In the genomic region with DNA sequence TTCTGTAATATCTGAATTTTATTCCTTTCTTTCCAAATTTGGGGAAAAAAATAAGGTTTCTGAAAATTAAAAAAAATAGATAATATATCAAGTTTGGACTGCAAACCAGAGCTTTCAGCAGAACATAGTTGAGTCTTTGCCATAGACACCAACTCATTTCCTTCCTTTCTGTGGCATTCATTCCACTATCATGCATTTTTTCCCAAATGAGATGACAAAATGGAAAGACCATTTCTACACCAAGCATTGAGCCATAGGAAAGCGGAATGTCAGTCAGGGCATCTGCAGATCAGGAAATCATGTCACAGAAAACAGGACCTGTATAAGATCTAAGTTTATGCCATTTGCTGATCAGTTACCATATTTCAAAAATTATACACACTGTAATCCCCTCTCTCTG, we compare ENCODE assay signal across 2 cellular contexts.
TF ChIP-seq lines count a peak whose summit lies in the region.

No MANE protein-coding gene starts in this region.

TF ChIP-seq in IMR-90, 13 proteins besides CTCF, POLR2A, EP300 and RAD21:
- TF ChIP-seq, protein P1, sequence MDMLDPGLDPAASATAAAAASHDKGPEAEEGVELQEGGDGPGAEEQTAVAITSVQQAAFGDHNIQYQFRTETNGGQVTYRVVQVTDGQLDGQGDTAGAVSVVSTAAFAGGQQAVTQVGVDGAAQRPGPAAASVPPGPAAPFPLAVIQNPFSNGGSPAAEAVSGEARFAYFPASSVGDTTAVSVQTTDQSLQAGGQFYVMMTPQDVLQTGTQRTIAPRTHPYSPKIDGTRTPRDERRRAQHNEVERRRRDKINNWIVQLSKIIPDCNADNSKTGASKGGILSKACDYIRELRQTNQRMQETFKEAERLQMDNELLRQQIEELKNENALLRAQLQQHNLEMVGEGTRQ (IDR thresholded peaks at IDR 0.05; ENCODE audit: low read depth, low read length) = no peak
- no peak for TF ChIP-seq MAZ (IDR thresholded peaks at IDR 0.05; ENCODE audit: borderline replicate concordance, low read depth, low read length)
- TF ChIP-seq FOS (IDR thresholded peaks at IDR 0.05; ENCODE audit: low read depth, low read length) = no peak
- no peak for TF ChIP-seq BHLHE40 (IDR thresholded peaks at IDR 0.05; ENCODE audit: low read depth, low read length)
- TF ChIP-seq CEBPB (IDR thresholded peaks at IDR 0.05; ENCODE audit: low read depth, low read length) = no peak
- no peak for TF ChIP-seq MXI1 (IDR thresholded peaks at IDR 0.05; ENCODE audit: borderline replicate concordance, low read depth, low read length)
- no peak for TF ChIP-seq NFE2L2 (IDR thresholded peaks at IDR 0.05; ENCODE audit: low read depth, low read length)
- no peak for TF ChIP-seq RFX5 (IDR thresholded peaks at IDR 0.05; ENCODE audit: low read depth, low read length)
- TF ChIP-seq MAFK (IDR thresholded peaks at IDR 0.05; ENCODE audit: low read depth, low read length) = no peak
- TF ChIP-seq SMC3 (IDR thresholded peaks at IDR 0.05; ENCODE audit: low read depth, low read length) = no peak

TF ChIP-seq in endothelial cell of umbilical vein, 7 proteins besides CTCF, POLR2A, EP300 and RAD21:
- TF ChIP-seq FOS (IDR thresholded peaks at IDR 0.05; ENCODE audit: borderline replicate concordance, insufficient read depth, low read length) (peak; percentile 52), JUN (IDR thresholded peaks at IDR 0.05; ENCODE audit: borderline replicate concordance, insufficient read depth, insufficient read length, low read depth) (peak; percentile 62), POLR2AphosphoS5 (IDR thresholded peaks at IDR 0.05; ENCODE audit: insufficient read depth, low read depth, low read length) (peak; percentile 46), EZH2 (IDR thresholded peaks at IDR 0.05; ENCODE audit: borderline replicate concordance, low read depth, low read length, severe bottlenecking) (no peak), MYC (IDR thresholded peaks at IDR 0.05; ENCODE audit: low read depth, low read length) (no peak), GATA2 (IDR thresholded peaks at IDR 0.05; ENCODE audit: insufficient read depth, insufficient read length, low read depth, low read length) (peak; percentile 60)
- TF ChIP-seq, protein P2, sequence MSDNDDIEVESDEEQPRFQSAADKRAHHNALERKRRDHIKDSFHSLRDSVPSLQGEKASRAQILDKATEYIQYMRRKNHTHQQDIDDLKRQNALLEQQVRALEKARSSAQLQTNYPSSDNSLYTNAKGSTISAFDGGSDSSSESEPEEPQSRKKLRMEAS (IDR thresholded peaks at IDR 0.05; ENCODE audit: insufficient read depth, insufficient read length) = no peak
TF ChIP-seq in endothelial cell of umbilical vein: peak in this region for 4.
